ENCODE assay signal across 27 cellular contexts in genomic region chr16:84421938-84422220, GRCh38. TPM values are rescaled to one million over a fixed set of nuclear protein-coding genes. Genes with fewer than 3 reads are reported as not detected.
"Had no signal": no experiment of that assay in that cellular context is flagged by ENCODE, and none has a peak within 500 bp of the region (broad histone marks: within the 10 kb centered on the region; RNA-seq: fewer than 3 reads in every experiment).

No MANE protein-coding gene starts in this region.

- H3K27me3 Mint-ChIP-seq: type B pancreatic cell had no signal

- DNase-seq: stimulated activated CD4-positive, alpha-beta T cell treated with anti-CD3 and anti-CD28 coated beads, Interleukin-2, amount 100 ng/mL, for 24 hours; stimulated activated CD4-positive, alpha-beta T cell treated with anti-CD3 and anti-CD28 coated beads, Interleukin-2, amount 100 ng/mL, for 48 hours; stimulated activated CD4-positive, alpha-beta T cell treated with anti-CD3 and anti-CD28 coated beads, Interleukin-4, amount 100 ng/mL, for 1 hour; stimulated activated CD4-positive, alpha-beta T cell treated with anti-CD3 and anti-CD28 coated beads, Interleukin-4, amount 100 ng/mL, for 24 hours; stimulated activated CD4-positive, alpha-beta T cell treated with anti-CD3 and anti-CD28 coated beads, Interleukin-4, amount 100 ng/mL, for 4 hours; stimulated activated CD8-positive, alpha-beta memory T cell treated with anti-CD3 and anti-CD28 coated beads, Interleukin-4, amount 100 ng/mL, for 48 hours; stimulated activated naive B cell treated with anti-CD40 and anti-IgM and Interleukin-4, amounts not matched to agents 10 μg/mL and 1 μg/mL and 100 μg/mL, for 72 hours; stimulated activated naive CD4-positive, alpha-beta T cell; stimulated activated naive CD4-positive, alpha-beta T cell treated with Interleukin-2 at 50 U/mL for 16 hours; stomach; substantia nigra; testis; thyroid gland; tibial artery; transverse colon; trophoblast cell; upper lobe of left lung; uterus had no signal

- H3K4me3 Mint-ChIP-seq: stimulated activated effector memory CD8-positive, alpha-beta T cell treated with anti-CD3 and anti-CD28 coated beads, Interleukin-12 subunit alpha, Interleukin-12 subunit beta, amount 100 ng/mL, for 72 hours; stimulated activated memory B cell treated with anti-CD40 and anti-IgM and Interleukin-4, amounts not matched to agents 10 μg/mL and 1 μg/mL and 100 μg/mL, for 72 hours; stimulated activated naive B cell treated with anti-CD40 and anti-IgM and Interleukin-4, amounts not matched to agents 10 μg/mL and 1 μg/mL and 100 μg/mL, for 72 hours; type B pancreatic cell had no signal

- H3K9me3 Mint-ChIP-seq: type B pancreatic cell had no signal

- H3K4me1 Mint-ChIP-seq: stimulated activated effector memory CD8-positive, alpha-beta T cell treated with anti-CD3 and anti-CD28 coated beads, Interleukin-12 subunit alpha, Interleukin-12 subunit beta, amount 100 ng/mL, for 72 hours had no signal

- H3K36me3 Mint-ChIP-seq: stimulated activated memory B cell treated with anti-CD40 and anti-IgM and Interleukin-4, amounts not matched to agents 10 μg/mL and 1 μg/mL and 100 μg/mL, for 72 hours; type B pancreatic cell had no signal

- H3K27ac ChIP-seq: stomach, suprapubic skin, testis, thoracic aorta, thyroid gland, tibial artery, tibial nerve, transverse colon, upper lobe of left lung, upper lobe of right lung, uterus, vagina had no signal

- H3K27ac Mint-ChIP-seq: stimulated activated effector memory CD8-positive, alpha-beta T cell treated with anti-CD3 and anti-CD28 coated beads, Interleukin-12 subunit alpha, Interleukin-12 subunit beta, amount 100 ng/mL, for 72 hours; stimulated activated memory B cell treated with anti-CD40 and anti-IgM and Interleukin-4, amounts not matched to agents 10 μg/mL and 1 μg/mL and 100 μg/mL, for 72 hours; stimulated activated naive B cell treated with anti-CD40 and anti-IgM and Interleukin-4, amounts not matched to agents 10 μg/mL and 1 μg/mL and 100 μg/mL, for 72 hours; type B pancreatic cell had no signal

- ATAC-seq: stimulated activated effector memory CD8-positive, alpha-beta T cell treated with anti-CD3 and anti-CD28 coated beads, Interleukin-12 subunit alpha, Interleukin-12 subunit beta, amount 100 ng/mL, for 72 hours; stimulated activated memory B cell treated with anti-CD40 and anti-IgM and Interleukin-4, amounts not matched to agents 10 μg/mL and 1 μg/mL and 100 μg/mL, for 72 hours; stimulated activated naive B cell treated with anti-CD40 and anti-IgM and Interleukin-4, amounts not matched to agents 10 μg/mL and 1 μg/mL and 100 μg/mL, for 72 hours; upper lobe of right lung had no signal

RNA-seq across cellular contexts. Expression of gene ATP2C2, which starts 53.5 kb away (rescaled TPM):
- total RNA-seq: subcutaneous adipose tissue, tibial nerve had no signal
